Comparison of ENCODE assay signal across 22 cellular contexts in the genomic region with DNA sequence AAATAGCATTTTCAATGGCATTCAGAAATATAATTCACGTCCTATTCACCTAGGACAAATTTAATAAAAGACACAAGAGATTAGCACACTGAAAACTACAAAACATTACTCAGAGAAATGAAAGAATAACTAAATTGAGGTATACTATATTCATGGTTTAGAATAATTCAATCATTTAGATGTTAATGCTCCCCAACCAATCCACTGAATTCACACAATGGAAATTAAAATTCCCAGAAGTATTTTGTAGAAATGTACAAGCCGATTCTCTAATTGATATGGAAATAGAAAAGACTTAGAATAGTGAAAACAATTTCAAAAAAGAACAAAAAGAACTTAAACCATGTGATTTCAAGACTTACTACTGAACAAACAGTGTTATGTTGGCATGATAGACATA.
"Had no signal": no experiment of that assay in that cellular context is flagged by ENCODE, and none has a peak within 500 bp of the region (broad histone marks: within the 10 kb centered on the region; RNA-seq: fewer than 3 reads in every experiment).

No MANE protein-coding gene starts in this region.

- H3K4me3 Mint-ChIP-seq: dendritic cell treated with granulocyte-macrophage colony-stimulating factor and Interleukin-4, amounts not matched to agents 40 ng/mL and 50 ng/mL, for 4 days; effector memory CD8-positive, alpha-beta T cell; endodermal cell had no signal

- H3K4me1 Mint-ChIP-seq: endodermal cell had no signal

- ATAC-seq: effector memory CD8-positive, alpha-beta T cell; esophagus mucosa; foreskin keratinocyte; gastrocnemius medialis; gastroesophageal sphincter; heart left ventricle; heart right ventricle had no signal

- H3K27me3 Mint-ChIP-seq: dendritic cell treated with granulocyte-macrophage colony-stimulating factor and Interleukin-4, amounts not matched to agents 40 ng/mL and 50 ng/mL, for 4 days; effector memory CD8-positive, alpha-beta T cell had no signal

- DNase-seq: colonic mucosa; cortex of kidney; dermis blood vessel endothelial cell; dorsolateral prefrontal cortex; effector CD4-positive, alpha-beta T cell; effector CD8-positive, alpha-beta T cell; effector memory CD4-positive, alpha-beta T cell; effector memory CD8-positive, alpha-beta T cell; endodermal cell; erythroblast; esophagus squamous epithelium; foreskin fibroblast; foreskin keratinocyte; foreskin melanocyte; gastrocnemius medialis; glutamatergic neuron; head of caudate nucleus; heart left ventricle; heart right ventricle had no signal

- H3K27ac Mint-ChIP-seq: dendritic cell treated with granulocyte-macrophage colony-stimulating factor and Interleukin-4, amounts not matched to agents 40 ng/mL and 50 ng/mL, for 4 days; effector memory CD8-positive, alpha-beta T cell; endodermal cell had no signal
